In genomic region chr17:50381260-50381815, GRCh38 we compare ENCODE assay signal across 16 cellular contexts. TPM values are rescaled to one million over a fixed set of nuclear protein-coding genes. Genes with fewer than 3 reads are reported as not detected.
DNase-seq lines count a peak whose midpoint lies in the region; ATAC-seq, FAIRE-seq and TF ChIP-seq lines count a peak whose summit lies in the region.
"Had no signal": no experiment of that assay in that cellular context is flagged by ENCODE, and none has a peak within 500 bp of the region (broad histone marks: within the 10 kb centered on the region; RNA-seq: fewer than 3 reads in every experiment).

No MANE protein-coding gene starts in this region.

- peaks cover 50% of the 10 kb centered on the region for H3K36me3 Mint-ChIP-seq in activated naive CD8-positive, alpha-beta T cell treated with anti-CD3 and anti-CD28 coated beads, Interleukin-2, amount 50 U/mL, for 24 hours (ENCODE audit: low read depth)
- peaks cover 16% of the 10 kb centered on the region for H3K36me3 Mint-ChIP-seq in activated naive CD8-positive, alpha-beta T cell treated with anti-CD3 and anti-CD28 coated beads for 36 hours
- H3K36me3 Mint-ChIP-seq in stimulated activated effector memory CD8-positive, alpha-beta T cell treated with anti-CD3 and anti-CD28 coated beads, Interleukin-12 subunit alpha, Interleukin-12 subunit beta, amount 100 ng/mL, for 72 hours = peaks cover 76% of the 10 kb centered on the region
- H3K36me3 Mint-ChIP-seq in progenitor cell of endocrine pancreas (ENCODE audit: insufficient read depth) = peaks cover 16% of the 10 kb centered on the region
- peaks cover 46% of the 10 kb centered on the region for H3K36me3 Mint-ChIP-seq in endodermal cell (ENCODE audit: low read depth)

- H3K9me3 ChIP-seq in PC-9 (ENCODE audit: insufficient read depth, low read depth) = no peaks in the 10 kb centered on the region
- H3K9me3 ChIP-seq in K562 (replicated peaks; ENCODE audit: control insufficient read depth, insufficient read depth, low read depth, low read length) = no peaks in the 10 kb centered on the region
- no peaks in the 10 kb centered on the region for H3K9me3 ChIP-seq in SJCRH30 (replicated peaks)
- no peaks in the 10 kb centered on the region for H3K9me3 ChIP-seq in endodermal cell (ENCODE audit: control insufficient read depth, low read length)
- H3K9me3 ChIP-seq: BE2C had no signal

- H3K27me3 Mint-ChIP-seq in activated naive CD8-positive, alpha-beta T cell treated with anti-CD3 and anti-CD28 coated beads, Interleukin-2, amount 50 U/mL, for 24 hours = no peaks in the 10 kb centered on the region
- no peaks in the 10 kb centered on the region for H3K27me3 Mint-ChIP-seq in activated naive CD8-positive, alpha-beta T cell treated with anti-CD3 and anti-CD28 coated beads for 36 hours
- H3K27me3 Mint-ChIP-seq in progenitor cell of endocrine pancreas = no peaks in the 10 kb centered on the region
- H3K27me3 Mint-ChIP-seq in endodermal cell (ENCODE audit: insufficient read depth) = no peaks in the 10 kb centered on the region
- H3K27me3 Mint-ChIP-seq: CD4-positive, CD25-positive, alpha-beta regulatory T cell had no signal

- no peaks in the 10 kb centered on the region for H3K27me3 ChIP-seq in PC-9 (ENCODE audit: insufficient read depth, low read depth)
- H3K27me3 ChIP-seq in K562 (ENCODE audit: control insufficient read depth in 2 of 2, insufficient read depth in 2 of 2, low read length in 2 of 2) = no peaks in the 10 kb centered on the region
- no peaks in the 10 kb centered on the region for H3K27me3 ChIP-seq in SJCRH30
- no peaks in the 10 kb centered on the region for H3K27me3 ChIP-seq in endodermal cell (ENCODE audit: control insufficient read depth, insufficient read depth, low read length, poor library complexity, severe bottlenecking)
- H3K27me3 ChIP-seq: BE2C had no signal

- no peak for TF ChIP-seq EP300 in K562 (IDR thresholded peaks at IDR 0.05; ENCODE audit: low read length)

- H3K36me3 ChIP-seq in PC-9 (ENCODE audit: low read depth) = peaks cover 36% of the 10 kb centered on the region; the same call in 1 of the 2 replicates
- peaks cover 84% of the 10 kb centered on the region for H3K36me3 ChIP-seq in K562 (ENCODE audit: control insufficient read depth, insufficient read depth, low read length)
- peaks cover 45% of the 10 kb centered on the region for H3K36me3 ChIP-seq in SJCRH30
- H3K36me3 ChIP-seq in endodermal cell (ENCODE audit: control insufficient read depth, insufficient read depth, low read length) = peaks cover 74% of the 10 kb centered on the region

- CTCF ChIA-PET in PC-9 (lab: Charles Lee) = no interaction called here
- CTCF ChIA-PET in K562 (lab: Yijun Ruan, JAX; ENCODE audit: low intra/inter-chr PET ratio) = no interaction called here

- TSS peak; percentile 16 for BruUV-seq in PC-9 (replicated peaks; lab: Mats Ljungman, UMichigan)
- BruUV-seq in K562 (replicated peaks; lab: Mats Ljungman, UMichigan) = no TSS peak

- in situ Hi-C loops in K562 (cut with MboI) = no loop called here

- no peak overlapping the region for H3K4me2 ChIP-seq in PC-9
- H3K4me2 ChIP-seq in K562 (ENCODE audit: insufficient read depth, low read length) = no peak overlapping the region
- H3K4me2 ChIP-seq: GM23338 had no signal

- intact Hi-C loops in PC-9 (cut with micrococcal nuclease; ENCODE audit: unreplicated experiment) (no loop called here), K562 (cut with micrococcal nuclease) (no loop called here)

- TF ChIP-seq RAD21 in K562 (CRISPR knock-in tag; conservative IDR thresholded peaks at IDR 0.05 in 1 of 2, IDR thresholded peaks at IDR 0.05 in 1 of 2) = no peak

- no peaks in the 10 kb centered on the region for H3K9me2 ChIP-seq in PC-9 (ENCODE audit: insufficient read depth)

- POLR2A ChIA-PET in PC-9 (lab: Charles Lee; ENCODE audit: unreplicated experiment) (no interaction called here), K562 (lab: Yijun Ruan, JAX) (interaction anchor here (0.6 to 13.4 kb wide), 5 partner anchors 10 to 304 kb away, joined by 3 to 129 read pairs (median 8); partner anchors contain the start of gene LRRC59)

- H2AFZ ChIP-seq in PC-9 (no peak overlapping the region), K562 (ENCODE audit: low read depth, low read length) (no peak overlapping the region)
- H2AFZ ChIP-seq: GM23338 had no signal

- H3K4me1 Mint-ChIP-seq in activated naive CD8-positive, alpha-beta T cell treated with anti-CD3 and anti-CD28 coated beads, Interleukin-2, amount 50 U/mL, for 24 hours = no peaks in the 10 kb centered on the region
- no peaks in the 10 kb centered on the region for H3K4me1 Mint-ChIP-seq in activated naive CD8-positive, alpha-beta T cell treated with anti-CD3 and anti-CD28 coated beads for 36 hours
- no peaks in the 10 kb centered on the region for H3K4me1 Mint-ChIP-seq in stimulated activated effector memory CD8-positive, alpha-beta T cell treated with anti-CD3 and anti-CD28 coated beads, Interleukin-12 subunit alpha, Interleukin-12 subunit beta, amount 100 ng/mL, for 72 hours
- H3K4me1 Mint-ChIP-seq in progenitor cell of endocrine pancreas (ENCODE audit: low read depth) (no peaks in the 10 kb centered on the region), endodermal cell (no peaks in the 10 kb centered on the region)
- H3K4me1 Mint-ChIP-seq: GM23338 had no signal

- peak overlapping the region; percentile 42 for H3K27ac Mint-ChIP-seq in activated naive CD8-positive, alpha-beta T cell treated with anti-CD3 and anti-CD28 coated beads, Interleukin-2, amount 50 U/mL, for 24 hours
- no peak overlapping the region for H3K27ac Mint-ChIP-seq in activated naive CD8-positive, alpha-beta T cell treated with anti-CD3 and anti-CD28 coated beads for 36 hours
- H3K27ac Mint-ChIP-seq in stimulated activated effector memory CD8-positive, alpha-beta T cell treated with anti-CD3 and anti-CD28 coated beads, Interleukin-12 subunit alpha, Interleukin-12 subunit beta, amount 100 ng/mL, for 72 hours = peak overlapping the region; percentile 23
- no peak overlapping the region for H3K27ac Mint-ChIP-seq in progenitor cell of endocrine pancreas
- no peak overlapping the region for H3K27ac Mint-ChIP-seq in endodermal cell
- H3K27ac Mint-ChIP-seq: GM23338 had no signal

- TF ChIP-seq CTCF in PC-9 (conservative IDR thresholded peaks at IDR 0.05) (no peak), K562 (IDR thresholded peaks at IDR 0.05 in 2 of 3, conservative IDR thresholded peaks at IDR 0.05 in 1 of 3; ENCODE audit: insufficient read depth in 2 of 3, low read depth in 1 of 3, low read length in 3 of 3) (no peak), progenitor cell of endocrine pancreas (IDR thresholded peaks at IDR 0.05; ENCODE audit: unreplicated experiment) (no peak), endodermal cell (conservative IDR thresholded peaks at IDR 0.05) (no peak)

- H3K4me3 ChIP-seq in PC-9 = no peak overlapping the region
- no peak overlapping the region for H3K4me3 ChIP-seq in K562
- H3K4me3 ChIP-seq in SJCRH30 = no peak overlapping the region
- no peak overlapping the region for H3K4me3 ChIP-seq in endodermal cell (ENCODE audit: low read length)
- H3K4me3 ChIP-seq: GM23338 had no signal

- H3K9me3 Mint-ChIP-seq in activated naive CD8-positive, alpha-beta T cell treated with anti-CD3 and anti-CD28 coated beads, Interleukin-2, amount 50 U/mL, for 24 hours = no peaks in the 10 kb centered on the region
- H3K9me3 Mint-ChIP-seq in activated naive CD8-positive, alpha-beta T cell treated with anti-CD3 and anti-CD28 coated beads for 36 hours = no peaks in the 10 kb centered on the region
- no peaks in the 10 kb centered on the region for H3K9me3 Mint-ChIP-seq in stimulated activated effector memory CD8-positive, alpha-beta T cell treated with anti-CD3 and anti-CD28 coated beads, Interleukin-12 subunit alpha, Interleukin-12 subunit beta, amount 100 ng/mL, for 72 hours
- no peaks in the 10 kb centered on the region for H3K9me3 Mint-ChIP-seq in progenitor cell of endocrine pancreas (ENCODE audit: low read depth)
- no peaks in the 10 kb centered on the region for H3K9me3 Mint-ChIP-seq in endodermal cell
- H3K9me3 Mint-ChIP-seq: CD4-positive, CD25-positive, alpha-beta regulatory T cell; GM23338 had no signal

- no peak for TF ChIP-seq POLR2A in K562 (conservative IDR thresholded peaks at IDR 0.05)

- H4K20me1 ChIP-seq in PC-9 (ENCODE audit: insufficient read depth) (peaks cover 6% of the 10 kb centered on the region; the same call in 1 of the 2 replicates), K562 (replicated peaks; ENCODE audit: control insufficient read depth, insufficient read depth, low read length) (no peaks in the 10 kb centered on the region)

- H3K4me3 Mint-ChIP-seq in activated naive CD8-positive, alpha-beta T cell treated with anti-CD3 and anti-CD28 coated beads, Interleukin-2, amount 50 U/mL, for 24 hours = no peak overlapping the region
- no peak overlapping the region for H3K4me3 Mint-ChIP-seq in activated naive CD8-positive, alpha-beta T cell treated with anti-CD3 and anti-CD28 coated beads for 36 hours
- no peak overlapping the region for H3K4me3 Mint-ChIP-seq in stimulated activated effector memory CD8-positive, alpha-beta T cell treated with anti-CD3 and anti-CD28 coated beads, Interleukin-12 subunit alpha, Interleukin-12 subunit beta, amount 100 ng/mL, for 72 hours
- H3K4me3 Mint-ChIP-seq in progenitor cell of endocrine pancreas (ENCODE audit: low read depth) (no peak overlapping the region), endodermal cell (no peak overlapping the region)
- H3K4me3 Mint-ChIP-seq: CD4-positive, CD25-positive, alpha-beta regulatory T cell; GM23338 had no signal

- H3K79me2 ChIP-seq in PC-9 (ENCODE audit: low read depth) (0 out of 2 replicates have a peak, but pooled peaks cover 4% of the 10 kb centered on the region), K562 (ENCODE audit: control insufficient read depth, insufficient read depth, low read length) (no peaks in the 10 kb centered on the region)

- 89% methylated on average over 7 of the region's 7 CpGs for WGBS in K562 (ENCODE audit: insufficient coverage, low coverage, missing lambda C conversion rate)
- WGBS in endodermal cell (ENCODE audit: insufficient coverage in 1 of 2, insufficient read length in 1 of 2), 2 experiments = 95 to 96% methylated on average over 4 to 7 of the region's 7 CpGs

- H3K9me1 ChIP-seq in K562 (ENCODE audit: control insufficient read depth, insufficient read depth, low read length) = no peaks in the 10 kb centered on the region

- H3K4me1 ChIP-seq in PC-9 (replicated peaks; ENCODE audit: insufficient read depth) = no peaks in the 10 kb centered on the region
- H3K4me1 ChIP-seq in K562 (replicated peaks in 1 of 2; ENCODE audit: control insufficient read depth in 2 of 2, insufficient read depth in 2 of 2, low read length in 2 of 2) = peaks cover 0 to 4% of the 10 kb centered on the region in 2 experiments; a peak in 1 of 5 replicates
- H3K4me1 ChIP-seq in SJCRH30 = no peaks in the 10 kb centered on the region
- H3K4me1 ChIP-seq in endodermal cell (ENCODE audit: control insufficient read depth, insufficient read depth, low read length) = no peaks in the 10 kb centered on the region
- H3K4me1 ChIP-seq: BE2C had no signal

- H3K27ac ChIP-seq in PC-9 (no peak overlapping the region), K562 (ENCODE audit: extremely low read depth, low read depth, low read length) (no peak overlapping the region), SJCRH30 (no peak overlapping the region), endodermal cell (ENCODE audit: low read depth, low read length) (no peak overlapping the region)

- peaks cover 66% of the 10 kb centered on the region for H3F3A ChIP-seq in PC-9 (ENCODE audit: insufficient read depth, low read depth)

- no peak for DNase-seq in activated naive CD8-positive, alpha-beta T cell treated with anti-CD3 and anti-CD28 coated beads, Interleukin-2, amount 50 U/mL, for 24 hours
- no peak for DNase-seq in activated naive CD8-positive, alpha-beta T cell treated with anti-CD3 and anti-CD28 coated beads for 36 hours
- DNase-seq in PC-9 = no peak
- DNase-seq in K562 (ENCODE audit: extremely low read depth in 1 of 4, low spot score in 3 of 4) = no peak
- no peak for DNase-seq in stimulated activated effector memory CD8-positive, alpha-beta T cell treated with anti-CD3 and anti-CD28 coated beads, Interleukin-12 subunit alpha, Interleukin-12 subunit beta, amount 100 ng/mL, for 72 hours (ENCODE audit: low spot score in 2 of 2)
- DNase-seq in progenitor cell of endocrine pancreas (ENCODE audit: low spot score, unreplicated experiment) = no peak
- DNase-seq in SJCRH30 = no peak
- DNase-seq in endodermal cell = no peak
- DNase-seq: BE2C; CD4-positive, CD25-positive, alpha-beta regulatory T cell; EL; NCI-H1105 treated with DMSO at 0.1 percent for 48 hours; NCI-H1694 treated with DMSO at 0.1 percent for 48 hours had no signal

- FAIRE-seq in K562 (lab: Jason Lieb, UNC) = peak; percentile 15
- FAIRE-seq: GM12891, GM18507 had no signal

- H3K9ac ChIP-seq in K562 (ENCODE audit: insufficient read depth in 1 of 2, low read depth in 2 of 2, low read length in 2 of 2) (no peak overlapping the region), endodermal cell (ENCODE audit: extremely low read depth, low read length, poor library complexity, severe bottlenecking) (no peak overlapping the region)

- no peak for ATAC-seq in activated naive CD8-positive, alpha-beta T cell treated with anti-CD3 and anti-CD28 coated beads, Interleukin-2, amount 50 U/mL, for 24 hours
- peak; percentile 48 for ATAC-seq in K562
- no peak for ATAC-seq in stimulated activated effector memory CD8-positive, alpha-beta T cell treated with anti-CD3 and anti-CD28 coated beads, Interleukin-12 subunit alpha, Interleukin-12 subunit beta, amount 100 ng/mL, for 72 hours

RNA-seq across cellular contexts. Expression of gene EME1, which starts 8.3 kb away (rescaled TPM):
- 10 to 100 TPM; 34.0 to 34.4 TPM for total RNA-seq in activated naive CD8-positive, alpha-beta T cell treated with anti-CD3 and anti-CD28 coated beads for 36 hours
- total RNA-seq in PC-9 (2021) = 18.2 and 21.0 TPM in 2 replicates
- 119 and 126 TPM in 2 replicates for total RNA-seq in K562 (2011; cell fraction: chromatin; rRNA removed; ENCODE audit: low replicate concordance)
- 73.0 and 74.5 TPM in 2 replicates for total RNA-seq in K562 (2011; cell fraction: nucleolus; rRNA removed)
- total RNA-seq in K562 (2011; cell fraction: nucleoplasm; rRNA removed) = 64.3 and 82.1 TPM in 2 replicates
- total RNA-seq in K562 (2014; rRNA removed) = 18.8 and 28.0 TPM in 2 replicates
- total RNA-seq in K562 (2014; rRNA removed; fragmentation: Illumina TruSeq; extraction: Trizol) = 17.6 and 21.4 TPM in 2 replicates
- 16.6 and 17.6 TPM in 2 replicates for total RNA-seq in K562 (2015; rRNA removed; fragmentation: Illumina TruSeq; extraction: Trizol)
- 16.8 and 20.1 TPM in 2 replicates for total RNA-seq in K562 (2021)
- 44.1 and 61.3 TPM in 2 replicates for polyA plus RNA-seq in K562 (2011; rRNA removed)
- polyA plus RNA-seq in K562 (2011; cell fraction: cytosol; rRNA removed) = 15.3 and 28.4 TPM in 2 replicates
- polyA plus RNA-seq in K562 (2011; cell fraction: nucleus; rRNA removed) = 254 and 409 TPM in 2 replicates
- polyA plus RNA-seq in K562 (2012) = 42.1 and 48.1 TPM in 2 replicates
- polyA plus RNA-seq in K562 (2014; fragmentation: Illumina TruSeq; extraction: Trizol) = 20.9 and 24.0 TPM in 2 replicates
- polyA plus RNA-seq in K562 (2014; fragmentation: Nextera tagmentation; extraction: Ambion mirVana) = 10 to 100 TPM; 14.6 to 27.4 TPM
- polyA plus RNA-seq in K562 (2014; rRNA removed) = 28.7 TPM in 2 replicates
- polyA minus RNA-seq in K562 (2011; rRNA and poly(A)+ RNA removed) = 24.1 and 34.7 TPM in 2 replicates
- 7.2 and 9.6 TPM in 2 replicates for polyA minus RNA-seq in K562 (2011; cell fraction: cytosol; rRNA and poly(A)+ RNA removed)
- polyA minus RNA-seq in K562 (2011; cell fraction: nucleus; rRNA and poly(A)+ RNA removed) = 28.1 and 57.5 TPM in 2 replicates
- 10.1 and 15.0 TPM in 2 replicates for total RNA-seq in progenitor cell of endocrine pancreas
- total RNA-seq in SJCRH30 (2014; rRNA removed; shearing (Covaris generic)) = 18.4 and 20.8 TPM in 2 replicates
- 10 to 100 TPM; 14.1 to 26.8 TPM for total RNA-seq in endodermal cell
- 26.3 TPM for polyA plus RNA-seq in endodermal cell (2013, experiment 1 of 2)
- polyA plus RNA-seq in endodermal cell (2013, experiment 2 of 2) = 24.8 TPM

RNA-seq across cellular contexts. Expression of gene MRPL27, which starts 8.4 kb away (rescaled TPM):
- 10 to 100 TPM; 72.1 to 75.1 TPM for total RNA-seq in activated naive CD8-positive, alpha-beta T cell treated with anti-CD3 and anti-CD28 coated beads for 36 hours
- total RNA-seq in PC-9 (2021) (42.6 and 48.3 TPM in 2 replicates), K562 (2014; rRNA removed) (99.4 and 102 TPM in 2 replicates), K562 (2014; rRNA removed; fragmentation: Illumina TruSeq; extraction: Trizol) (122 and 142 TPM in 2 replicates), K562 (2015; rRNA removed; fragmentation: Illumina TruSeq; extraction: Trizol) (123 and 127 TPM in 2 replicates), K562 (2021) (96.3 and 98.2 TPM in 2 replicates), progenitor cell of endocrine pancreas (59.1 and 59.6 TPM in 2 replicates), endodermal cell (10 to 100 TPM; 70.9 to 76.7 TPM)
- total RNA-seq in K562 (2011; cell fraction: chromatin; rRNA removed; ENCODE audit: low replicate concordance) = 59.4 and 90.8 TPM in 2 replicates
- total RNA-seq in K562 (2011; cell fraction: nucleolus; rRNA removed) = 82.5 and 90.0 TPM in 2 replicates
- total RNA-seq in K562 (2011; cell fraction: nucleoplasm; rRNA removed) = 74.9 and 93.1 TPM in 2 replicates
- polyA plus RNA-seq in K562 (2011; rRNA removed) (127 and 146 TPM in 2 replicates), K562 (2014; fragmentation: Illumina TruSeq; extraction: Trizol) (103 and 105 TPM in 2 replicates), K562 (2014; fragmentation: Nextera tagmentation; extraction: Ambion mirVana) (100 to 1,000 TPM; 388 to 401 TPM), K562 (2014; rRNA removed) (138 and 143 TPM in 2 replicates)
- polyA plus RNA-seq in K562 (2011; cell fraction: cytosol; rRNA removed) = 138 and 159 TPM in 2 replicates
- 67.4 and 86.4 TPM in 2 replicates for polyA plus RNA-seq in K562 (2011; cell fraction: nucleus; rRNA removed)
- polyA plus RNA-seq in K562 (2012) = 72.3 and 119 TPM in 2 replicates
- 80.5 and 86.3 TPM in 2 replicates for polyA minus RNA-seq in K562 (2011; rRNA and poly(A)+ RNA removed)
- polyA minus RNA-seq in K562 (2011; cell fraction: cytosol; rRNA and poly(A)+ RNA removed) = 18.6 and 40.0 TPM in 2 replicates
- polyA minus RNA-seq in K562 (2011; cell fraction: nucleus; rRNA and poly(A)+ RNA removed) = 31.5 and 50.3 TPM in 2 replicates
- 43.8 and 44.4 TPM in 2 replicates for total RNA-seq in SJCRH30 (2014; rRNA removed; shearing (Covaris generic))
- polyA plus RNA-seq in endodermal cell (2013, experiment 1 of 2) = 69.7 TPM
- polyA plus RNA-seq in endodermal cell (2013, experiment 2 of 2) = 62.0 TPM

RNA-seq across cellular contexts. Expression of gene LRRC59, which starts 16.0 kb away (rescaled TPM):
- 100 to 1,000 TPM; 110 to 112 TPM for total RNA-seq in activated naive CD8-positive, alpha-beta T cell treated with anti-CD3 and anti-CD28 coated beads for 36 hours
- 72.9 and 102 TPM in 2 replicates for total RNA-seq in PC-9 (2021)
- total RNA-seq in K562 (2011; cell fraction: chromatin; rRNA removed; ENCODE audit: low replicate concordance) = 69.1 and 116 TPM in 2 replicates
- 92.4 and 122 TPM in 2 replicates for total RNA-seq in K562 (2011; cell fraction: nucleolus; rRNA removed)
- total RNA-seq in K562 (2011; cell fraction: nucleoplasm; rRNA removed) = 127 and 192 TPM in 2 replicates
- 187 and 221 TPM in 2 replicates for total RNA-seq in K562 (2014; rRNA removed)
- 154 and 156 TPM in 2 replicates for total RNA-seq in K562 (2014; rRNA removed; fragmentation: Illumina TruSeq; extraction: Trizol)
- total RNA-seq in K562 (2015; rRNA removed; fragmentation: Illumina TruSeq; extraction: Trizol) = 187 TPM in 2 replicates
- 223 and 244 TPM in 2 replicates for total RNA-seq in K562 (2021)
- 119 and 158 TPM in 2 replicates for polyA plus RNA-seq in K562 (2011; rRNA removed)
- polyA plus RNA-seq in K562 (2011; cell fraction: cytosol; rRNA removed) = 85.0 and 92.7 TPM in 2 replicates
- polyA plus RNA-seq in K562 (2011; cell fraction: nucleus; rRNA removed) = 52.0 and 69.3 TPM in 2 replicates
- polyA plus RNA-seq in K562 (2012) = 201 and 212 TPM in 2 replicates
- polyA plus RNA-seq in K562 (2014; fragmentation: Illumina TruSeq; extraction: Trizol) = 206 and 214 TPM in 2 replicates
- polyA plus RNA-seq in K562 (2014; fragmentation: Nextera tagmentation; extraction: Ambion mirVana) = 10 to 100 TPM; 27.8 to 38.7 TPM
- polyA plus RNA-seq in K562 (2014; rRNA removed) = 118 and 134 TPM in 2 replicates
- polyA minus RNA-seq in K562 (2011; rRNA and poly(A)+ RNA removed) = 198 and 249 TPM in 2 replicates
- polyA minus RNA-seq in K562 (2011; cell fraction: cytosol; rRNA and poly(A)+ RNA removed) = 104 and 126 TPM in 2 replicates
- 35.8 and 66.0 TPM in 2 replicates for polyA minus RNA-seq in K562 (2011; cell fraction: nucleus; rRNA and poly(A)+ RNA removed)
- 55.2 and 56.0 TPM in 2 replicates for total RNA-seq in progenitor cell of endocrine pancreas
- total RNA-seq in SJCRH30 (2014; rRNA removed; shearing (Covaris generic)) = 89.4 and 89.5 TPM in 2 replicates
- total RNA-seq in endodermal cell = 10 to 100 TPM; 87.9 to 98.2 TPM
- 79.9 TPM for polyA plus RNA-seq in endodermal cell (2013, experiment 1 of 2)
- polyA plus RNA-seq in endodermal cell (2013, experiment 2 of 2) = 86.0 TPM

RNA-seq across cellular contexts. Expression of gene XYLT2, which starts 35.4 kb away (rescaled TPM):
- total RNA-seq in activated naive CD8-positive, alpha-beta T cell treated with anti-CD3 and anti-CD28 coated beads for 36 hours = 10 to 100 TPM; 17.7 to 19.6 TPM
- 34.0 and 37.5 TPM in 2 replicates for total RNA-seq in PC-9 (2021)
- total RNA-seq in K562 (2011; cell fraction: chromatin; rRNA removed; ENCODE audit: low replicate concordance) = 16.9 and 49.3 TPM in 2 replicates
- total RNA-seq in K562 (2011; cell fraction: nucleolus; rRNA removed) = 28.8 and 34.7 TPM in 2 replicates
- total RNA-seq in K562 (2011; cell fraction: nucleoplasm; rRNA removed) = 27.6 and 29.6 TPM in 2 replicates
- 9.1 and 14.0 TPM in 2 replicates for total RNA-seq in K562 (2014; rRNA removed)
- 2.0 and 2.4 TPM in 2 replicates for total RNA-seq in K562 (2014; rRNA removed; fragmentation: Illumina TruSeq; extraction: Trizol)
- total RNA-seq in K562 (2015; rRNA removed; fragmentation: Illumina TruSeq; extraction: Trizol) = 4.5 and 10.6 TPM in 2 replicates
- total RNA-seq in K562 (2021) = 8.9 and 9.5 TPM in 2 replicates
- 3.8 and 8.4 TPM in 2 replicates for polyA plus RNA-seq in K562 (2011; rRNA removed)
- polyA plus RNA-seq in K562 (2011; cell fraction: cytosol; rRNA removed) = 7.0 and 11.0 TPM in 2 replicates
- polyA plus RNA-seq in K562 (2011; cell fraction: nucleus; rRNA removed) = 19.7 and 30.0 TPM in 2 replicates
- 6.2 and 10.6 TPM in 2 replicates for polyA plus RNA-seq in K562 (2012)
- polyA plus RNA-seq in K562 (2014; fragmentation: Illumina TruSeq; extraction: Trizol) = 4.3 and 6.5 TPM in 2 replicates
- polyA plus RNA-seq in K562 (2014; fragmentation: Nextera tagmentation; extraction: Ambion mirVana) = 1 to 10 TPM in 1 of 2 experiments, under 1 TPM in 1; 0.63 to 1.0 TPM
- 7.3 and 8.0 TPM in 2 replicates for polyA plus RNA-seq in K562 (2014; rRNA removed)
- polyA minus RNA-seq in K562 (2011; rRNA and poly(A)+ RNA removed) = 6.2 and 7.9 TPM in 2 replicates
- 8.8 and 29.4 TPM in 2 replicates for polyA minus RNA-seq in K562 (2011; cell fraction: cytosol; rRNA and poly(A)+ RNA removed)
- 9.4 and 10.1 TPM in 2 replicates for polyA minus RNA-seq in K562 (2011; cell fraction: nucleus; rRNA and poly(A)+ RNA removed)
- 26.0 and 28.6 TPM in 2 replicates for total RNA-seq in progenitor cell of endocrine pancreas
- 17.9 and 18.5 TPM in 2 replicates for total RNA-seq in SJCRH30 (2014; rRNA removed; shearing (Covaris generic))
- total RNA-seq in endodermal cell = 10 to 100 TPM; 54.1 to 65.9 TPM
- polyA plus RNA-seq in endodermal cell (2013, experiment 1 of 2) = 20.9 TPM
- 22.1 TPM for polyA plus RNA-seq in endodermal cell (2013, experiment 2 of 2)

RNA-seq across cellular contexts. Expression of gene ACSF2, which starts 44.7 kb away (rescaled TPM):
- 1 to 10 TPM; 9.2 to 9.7 TPM for total RNA-seq in activated naive CD8-positive, alpha-beta T cell treated with anti-CD3 and anti-CD28 coated beads for 36 hours
- total RNA-seq in PC-9 (2021) = 149 and 154 TPM in 2 replicates
- 7.3 and 27.3 TPM in 2 replicates for total RNA-seq in K562 (2011; cell fraction: chromatin; rRNA removed; ENCODE audit: low replicate concordance)
- total RNA-seq in K562 (2011; cell fraction: nucleolus; rRNA removed) = 14.8 and 20.1 TPM in 2 replicates
- total RNA-seq in K562 (2011; cell fraction: nucleoplasm; rRNA removed) = 10.8 and 12.2 TPM in 2 replicates
- total RNA-seq in K562 (2014; rRNA removed) = 3.1 and 5.0 TPM in 2 replicates
- 2.3 and 2.9 TPM in 2 replicates for total RNA-seq in K562 (2014; rRNA removed; fragmentation: Illumina TruSeq; extraction: Trizol)
- 4.1 and 4.4 TPM in 2 replicates for total RNA-seq in K562 (2015; rRNA removed; fragmentation: Illumina TruSeq; extraction: Trizol)
- 6.1 and 6.2 TPM in 2 replicates for total RNA-seq in K562 (2021)
- 3.5 and 11.4 TPM in 2 replicates for polyA plus RNA-seq in K562 (2011; rRNA removed)
- 5.9 and 9.2 TPM in 2 replicates for polyA plus RNA-seq in K562 (2011; cell fraction: cytosol; rRNA removed)
- polyA plus RNA-seq in K562 (2011; cell fraction: nucleus; rRNA removed) = 22.4 and 48.3 TPM in 2 replicates
- polyA plus RNA-seq in K562 (2012) = 4.7 and 17.1 TPM in 2 replicates
- polyA plus RNA-seq in K562 (2014; fragmentation: Illumina TruSeq; extraction: Trizol) = 3.0 and 5.4 TPM in 2 replicates
- polyA plus RNA-seq in K562 (2014; fragmentation: Nextera tagmentation; extraction: Ambion mirVana) = 1 to 10 TPM in 1 of 2 experiments, under 1 TPM in 1; 0.89 to 1.5 TPM
- polyA plus RNA-seq in K562 (2014; rRNA removed) = 4.9 and 7.2 TPM in 2 replicates
- 6.7 and 8.8 TPM in 2 replicates for polyA minus RNA-seq in K562 (2011; rRNA and poly(A)+ RNA removed)
- polyA minus RNA-seq in K562 (2011; cell fraction: cytosol; rRNA and poly(A)+ RNA removed) = 3.3 and 5.7 TPM in 2 replicates
- polyA minus RNA-seq in K562 (2011; cell fraction: nucleus; rRNA and poly(A)+ RNA removed) = 12.0 and 22.5 TPM in 2 replicates
- 69.7 and 72.6 TPM in 2 replicates for total RNA-seq in progenitor cell of endocrine pancreas
- total RNA-seq in SJCRH30 (2014; rRNA removed; shearing (Covaris generic)) = 6.3 and 6.7 TPM in 2 replicates
- total RNA-seq in endodermal cell = 10 to 100 TPM; 61.7 to 76.5 TPM
- 35.1 TPM for polyA plus RNA-seq in endodermal cell (2013, experiment 1 of 2)
- polyA plus RNA-seq in endodermal cell (2013, experiment 2 of 2) = 33.2 TPM

Comparison
In these comparisons a context has a peak if more than half of its experiments do, and no peak if none do; other contexts are left out.
1. H3K27ac Mint-ChIP-seq: peak in activated naive CD8-positive, alpha-beta T cell treated with anti-CD3 and anti-CD28 coated beads, Interleukin-2, amount 50 U/mL, for 24 hours (single experiment) and stimulated activated effector memory CD8-positive, alpha-beta T cell treated with anti-CD3 and anti-CD28 coated beads, Interleukin-12 subunit alpha, Interleukin-12 subunit beta, amount 100 ng/mL, for 72 hours (single experiment); none in activated naive CD8-positive, alpha-beta T cell treated with anti-CD3 and anti-CD28 coated beads for 36 hours (single experiment), progenitor cell of endocrine pancreas (single experiment) and endodermal cell (single experiment).